ENCODE assay signal across 1 cellular context in the genomic region with DNA sequence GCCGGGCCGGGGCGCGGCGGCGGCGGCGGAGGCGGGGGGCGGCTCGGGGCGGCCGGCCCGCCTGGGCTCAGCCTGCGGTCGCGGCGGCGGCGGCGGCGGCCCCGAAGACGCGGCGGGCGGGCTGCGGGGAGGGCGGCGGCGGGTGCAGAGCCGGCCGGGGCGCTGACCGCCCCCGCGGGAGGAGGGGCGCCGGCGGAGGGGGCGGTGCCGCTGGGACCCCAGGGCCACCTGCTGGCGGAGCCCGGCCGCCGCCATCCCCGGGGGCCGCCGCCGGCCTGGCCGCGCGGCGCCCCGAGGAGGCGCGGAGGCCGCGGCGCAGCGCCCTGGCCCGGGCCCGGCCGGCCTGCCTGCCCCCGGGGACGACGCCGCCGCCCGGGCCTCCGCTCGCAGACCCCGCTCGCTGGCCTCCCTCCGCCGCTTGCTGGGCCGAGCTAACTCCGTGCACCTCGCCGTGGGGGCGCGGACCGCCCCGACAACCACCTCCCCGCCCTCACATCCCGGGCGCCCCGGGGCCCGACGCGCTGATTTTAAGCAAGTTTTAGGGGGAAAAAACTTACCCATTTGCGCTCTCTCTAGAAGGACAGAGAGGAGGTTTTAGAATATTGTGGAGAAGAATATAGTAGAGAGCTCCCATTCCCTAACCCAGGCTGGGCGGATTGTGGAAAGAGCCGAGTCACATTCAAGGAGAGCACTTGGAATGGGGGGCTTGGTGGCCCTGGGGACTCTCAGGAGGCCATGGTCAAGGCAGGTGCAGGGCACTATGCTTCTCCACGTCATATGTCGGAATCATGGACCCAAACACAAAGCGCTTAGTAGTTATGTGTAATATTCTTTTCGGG.
TF ChIP-seq lines count a peak whose summit lies in the region.

A gene with protein sequence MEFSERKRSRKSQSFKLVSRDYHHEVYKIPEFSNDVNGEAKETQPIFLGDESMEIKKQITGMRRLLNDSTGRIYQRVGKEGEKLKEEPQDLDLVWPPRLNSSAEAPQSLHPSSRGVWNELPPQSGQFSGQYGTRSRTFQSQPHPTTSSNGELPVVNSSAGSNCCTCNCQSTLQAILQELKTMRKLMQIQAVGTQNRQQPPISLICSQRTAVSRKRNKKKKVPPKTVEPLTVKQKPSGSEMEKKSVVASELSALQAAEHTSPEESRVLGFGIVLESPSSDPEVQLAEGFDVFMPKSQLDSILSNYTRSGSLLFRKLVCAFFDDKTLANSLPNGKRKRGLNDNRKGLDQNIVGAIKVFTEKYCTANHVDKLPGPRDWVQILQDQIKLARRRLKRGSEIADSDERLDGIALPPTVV (minus strand): TSS at position 140 of the 839 bp plus-strand sequence. CDS start 481 bp downstream, outside the sequence.

TF ChIP-seq in HepG2, 621 proteins besides CTCF, POLR2A, EP300 and RAD21 (continued from another document):
- TF ChIP-seq CENPX (CRISPR knock-in tag; IDR thresholded peaks at IDR 0.05) = no peak
- TF ChIP-seq ZNF777 (CRISPR knock-in tag; IDR thresholded peaks at IDR 0.05) = peak; percentile 52; the same call in 1 of the 2 replicates
- TF ChIP-seq TAF1 (CRISPR knock-in tag; IDR thresholded peaks at IDR 0.05) = no peak
- no peak for TF ChIP-seq GTF2F1 (IDR thresholded peaks at IDR 0.05; ENCODE audit: low read length)
- TF ChIP-seq ZNF766 (CRISPR knock-in tag; IDR thresholded peaks at IDR 0.05; ENCODE audit: borderline replicate concordance) = no peak
- no peak for TF ChIP-seq SIN3B (IDR thresholded peaks at IDR 0.05; ENCODE audit: low read length)
- TF ChIP-seq TEAD3 (CRISPR knock-in tag; optimal IDR thresholded peaks at IDR 0.05; ENCODE audit: borderline replicate concordance) = no peak
- TF ChIP-seq ZNF615 (CRISPR knock-in tag; IDR thresholded peaks at IDR 0.05; ENCODE audit: borderline replicate concordance) = no peak
- TF ChIP-seq SUZ12 (IDR thresholded peaks at IDR 0.05; ENCODE audit: low read depth, low read length) = no peak
- TF ChIP-seq NR2F2 (IDR thresholded peaks at IDR 0.05; ENCODE audit: borderline replicate concordance, low read depth) = no peak
- no peak for TF ChIP-seq ZNF224 (CRISPR knock-in tag; IDR thresholded peaks at IDR 0.05)
- TF ChIP-seq, protein P1, sequence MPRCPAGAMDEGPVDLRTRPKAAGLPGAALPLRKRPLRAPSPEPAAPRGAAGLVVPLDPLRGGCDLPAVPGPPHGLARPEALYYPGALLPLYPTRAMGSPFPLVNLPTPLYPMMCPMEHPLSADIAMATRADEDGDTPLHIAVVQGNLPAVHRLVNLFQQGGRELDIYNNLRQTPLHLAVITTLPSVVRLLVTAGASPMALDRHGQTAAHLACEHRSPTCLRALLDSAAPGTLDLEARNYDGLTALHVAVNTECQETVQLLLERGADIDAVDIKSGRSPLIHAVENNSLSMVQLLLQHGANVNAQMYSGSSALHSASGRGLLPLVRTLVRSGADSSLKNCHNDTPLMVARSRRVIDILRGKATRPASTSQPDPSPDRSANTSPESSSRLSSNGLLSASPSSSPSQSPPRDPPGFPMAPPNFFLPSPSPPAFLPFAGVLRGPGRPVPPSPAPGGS (CRISPR knock-in tag; IDR thresholded peaks at IDR 0.05) = no peak
- TF ChIP-seq, protein P2, sequence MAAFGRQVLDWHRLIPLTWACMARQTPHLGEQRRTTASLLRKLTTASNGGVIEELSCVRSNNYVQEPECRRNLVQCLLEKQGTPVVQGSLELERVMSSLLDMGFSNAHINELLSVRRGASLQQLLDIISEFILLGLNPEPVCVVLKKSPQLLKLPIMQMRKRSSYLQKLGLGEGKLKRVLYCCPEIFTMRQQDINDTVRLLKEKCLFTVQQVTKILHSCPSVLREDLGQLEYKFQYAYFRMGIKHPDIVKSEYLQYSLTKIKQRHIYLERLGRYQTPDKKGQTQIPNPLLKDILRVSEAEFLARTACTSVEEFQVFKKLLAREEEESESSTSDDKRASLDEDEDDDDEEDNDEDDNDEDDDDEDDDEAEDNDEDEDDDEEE (CRISPR knock-in tag; IDR thresholded peaks at IDR 0.05) = no peak
- no peak for TF ChIP-seq ZNF264 (CRISPR knock-in tag; IDR thresholded peaks at IDR 0.05)
- no peak for TF ChIP-seq RXRB (CRISPR knock-in tag; IDR thresholded peaks at IDR 0.05; ENCODE audit: borderline replicate concordance)
- no peak for TF ChIP-seq TAF15 (IDR thresholded peaks at IDR 0.05; ENCODE audit: low read depth, low read length, poor library complexity, severe bottlenecking)
- TF ChIP-seq EEA1 (CRISPR knock-in tag; IDR thresholded peaks at IDR 0.05; ENCODE audit: borderline replicate concordance) = no peak
- TF ChIP-seq ZNF350 (CRISPR knock-in tag; IDR thresholded peaks at IDR 0.05; ENCODE audit: borderline replicate concordance, low read depth) = no peak
TF ChIP-seq in HepG2: peak in this region for 17.
